26 cellular contexts compared by ENCODE assay signal in the genomic region with DNA sequence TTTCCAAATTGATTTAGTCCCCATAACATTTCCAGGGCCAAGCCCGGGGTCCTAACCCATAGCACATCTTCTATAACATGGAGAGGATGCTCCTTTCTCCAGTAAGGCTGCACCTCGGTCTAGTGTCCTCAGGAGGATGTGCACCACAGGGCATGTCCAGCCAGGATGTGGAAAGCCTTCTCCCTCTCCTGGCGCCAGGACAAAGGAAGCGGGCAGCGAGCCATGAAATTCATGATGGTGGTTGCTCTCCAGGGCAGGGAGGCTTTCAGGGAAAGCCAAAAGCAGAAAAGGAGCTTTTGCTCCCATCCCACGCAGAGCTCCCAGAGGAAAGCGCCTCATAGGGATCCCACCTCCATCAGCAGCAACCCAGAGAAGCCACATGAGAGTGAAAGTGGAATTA.
"Had no signal": no experiment of that assay in that cellular context is flagged by ENCODE, and none has a peak within 500 bp of the region (broad histone marks: within the 10 kb centered on the region; RNA-seq: fewer than 3 reads in every experiment).

No MANE protein-coding gene starts in this region.

- H3K36me3 ChIP-seq: ascending aorta, colonic mucosa, gastrocnemius medialis, neutrophil, sigmoid colon, stomach, thyroid gland, upper lobe of left lung had no signal

- H3K27ac ChIP-seq: ascending aorta, colonic mucosa, gastrocnemius medialis, hepatocyte, neutrophil, sigmoid colon, stomach, thyroid gland, upper lobe of left lung had no signal

- H3K36me3 Mint-ChIP-seq: activated CD4-positive, alpha-beta memory T cell treated with anti-CD3 and anti-CD28 coated beads for 36 hours; activated naive CD4-positive, alpha-beta T cell treated with anti-CD3 and anti-CD28 coated beads, Interleukin-2, amount 10 ng/mL, durations not matched to agents 7 days and 5 days; activated naive CD8-positive, alpha-beta T cell treated with anti-CD3 and anti-CD28 coated beads, Interleukin-2, amount 10 ng/mL, durations not matched to agents 7 days and 5 days; stimulated activated naive B cell treated with anti-CD40 and anti-IgM and Interleukin-4, amounts not matched to agents 10 μg/mL and 1 μg/mL and 100 μg/mL, for 72 hours had no signal

- H3K27me3 Mint-ChIP-seq: activated CD4-positive, alpha-beta T cell treated with anti-CD3 and anti-CD28 coated beads, Interleukin-2, amount 10 ng/mL, durations not matched to agents 24 days and 14 days; activated naive CD4-positive, alpha-beta T cell treated with anti-CD3 and anti-CD28 coated beads, Interleukin-2, amount 10 ng/mL, durations not matched to agents 7 days and 5 days; stimulated activated naive B cell treated with anti-CD40 and anti-IgM and Interleukin-4, amounts not matched to agents 10 μg/mL and 1 μg/mL and 100 μg/mL, for 72 hours had no signal

- H3K9me3 ChIP-seq: ascending aorta, colonic mucosa, gastrocnemius medialis, neutrophil, sigmoid colon, stomach, thyroid gland, upper lobe of left lung had no signal

- DNase-seq: activated CD4-positive, alpha-beta memory T cell treated with anti-CD3 and anti-CD28 coated beads for 36 hours; activated CD4-positive, alpha-beta T cell treated with anti-CD3 and anti-CD28 coated beads, Interleukin-2, amount 10 ng/mL, durations not matched to agents 24 days and 14 days; activated CD4-positive, CD25-positive, alpha-beta regulatory T cell treated with anti-CD3 and anti-CD28 coated beads, Interleukin-2, amount 50 U/mL, for 72 hours; activated CD8-positive, alpha-beta memory T cell treated with anti-CD3 and anti-CD28 coated beads, Interleukin-2, amount 50 U/mL, for 48 hours; activated gamma-delta T cell; activated naive CD4-positive, alpha-beta T cell treated with anti-CD3 and anti-CD28 coated beads, Interleukin-2, amount 10 ng/mL, durations not matched to agents 7 days and 5 days; activated naive CD8-positive, alpha-beta T cell treated with anti-CD3 and anti-CD28 coated beads, Interleukin-2, amount 10 ng/mL, durations not matched to agents 7 days and 5 days; activated T-cell treated with anti-CD3 and anti-CD28 coated beads, Interleukin-2, amount 50 U/mL, for 24 hours; colonic mucosa; effector memory CD4-positive, alpha-beta T cell; gastrocnemius medialis; retina; sigmoid colon; stimulated activated CD4-positive, alpha-beta T cell treated with anti-CD3 and anti-CD28 coated beads, Interleukin-15, amount 100 ng/mL, for 24 hours; stimulated activated CD4-positive, alpha-beta T cell treated with anti-CD3 and anti-CD28 coated beads, Interleukin-2, amount 100 ng/mL, for 24 hours; stimulated activated naive B cell treated with anti-CD40 and anti-IgM and Interleukin-4, amounts not matched to agents 10 μg/mL and 1 μg/mL and 100 μg/mL, for 72 hours; stomach; T-helper 2 cell; upper lobe of left lung had no signal

- H3K4me3 ChIP-seq: ascending aorta, colonic mucosa, gastrocnemius medialis, hepatocyte, lung, sigmoid colon, stomach, thyroid gland, upper lobe of left lung had no signal

- H3K27ac Mint-ChIP-seq: activated CD4-positive, alpha-beta memory T cell treated with anti-CD3 and anti-CD28 coated beads for 36 hours; activated CD4-positive, alpha-beta T cell treated with anti-CD3 and anti-CD28 coated beads, Interleukin-2, amount 10 ng/mL, durations not matched to agents 24 days and 14 days; activated naive CD4-positive, alpha-beta T cell treated with anti-CD3 and anti-CD28 coated beads, Interleukin-2, amount 10 ng/mL, durations not matched to agents 7 days and 5 days; activated naive CD8-positive, alpha-beta T cell treated with anti-CD3 and anti-CD28 coated beads, Interleukin-2, amount 10 ng/mL, durations not matched to agents 7 days and 5 days; activated T-cell treated with anti-CD3 and anti-CD28 coated beads, Interleukin-2, amount 50 U/mL, for 24 hours; stimulated activated naive B cell treated with anti-CD40 and anti-IgM and Interleukin-4, amounts not matched to agents 10 μg/mL and 1 μg/mL and 100 μg/mL, for 72 hours had no signal

- H3K27me3 ChIP-seq: ascending aorta, colonic mucosa, gastrocnemius medialis, hepatocyte, neutrophil, sigmoid colon, stomach, thyroid gland, upper lobe of left lung had no signal

- H3K4me1 ChIP-seq: ascending aorta, colonic mucosa, gastrocnemius medialis, thyroid gland, upper lobe of left lung had no signal

- H3K4me1 Mint-ChIP-seq: activated CD4-positive, alpha-beta T cell treated with anti-CD3 and anti-CD28 coated beads, Interleukin-2, amount 10 ng/mL, durations not matched to agents 24 days and 14 days; activated naive CD4-positive, alpha-beta T cell treated with anti-CD3 and anti-CD28 coated beads, Interleukin-2, amount 10 ng/mL, durations not matched to agents 7 days and 5 days; activated naive CD8-positive, alpha-beta T cell treated with anti-CD3 and anti-CD28 coated beads, Interleukin-2, amount 10 ng/mL, durations not matched to agents 7 days and 5 days; stimulated activated naive B cell treated with anti-CD40 and anti-IgM and Interleukin-4, amounts not matched to agents 10 μg/mL and 1 μg/mL and 100 μg/mL, for 72 hours had no signal

- H3K4me3 Mint-ChIP-seq: activated CD4-positive, alpha-beta memory T cell treated with anti-CD3 and anti-CD28 coated beads for 36 hours; activated CD4-positive, alpha-beta T cell treated with anti-CD3 and anti-CD28 coated beads, Interleukin-2, amount 10 ng/mL, durations not matched to agents 24 days and 14 days; activated naive CD4-positive, alpha-beta T cell treated with anti-CD3 and anti-CD28 coated beads, Interleukin-2, amount 10 ng/mL, durations not matched to agents 7 days and 5 days; activated naive CD8-positive, alpha-beta T cell treated with anti-CD3 and anti-CD28 coated beads, Interleukin-2, amount 10 ng/mL, durations not matched to agents 7 days and 5 days; activated T-cell treated with anti-CD3 and anti-CD28 coated beads, Interleukin-2, amount 50 U/mL, for 24 hours; nephron; stimulated activated naive B cell treated with anti-CD40 and anti-IgM and Interleukin-4, amounts not matched to agents 10 μg/mL and 1 μg/mL and 100 μg/mL, for 72 hours had no signal

- H3K9me3 Mint-ChIP-seq: activated CD4-positive, alpha-beta memory T cell treated with anti-CD3 and anti-CD28 coated beads for 36 hours; activated CD4-positive, alpha-beta T cell treated with anti-CD3 and anti-CD28 coated beads, Interleukin-2, amount 10 ng/mL, durations not matched to agents 24 days and 14 days; activated naive CD4-positive, alpha-beta T cell treated with anti-CD3 and anti-CD28 coated beads, Interleukin-2, amount 10 ng/mL, durations not matched to agents 7 days and 5 days; activated T-cell treated with anti-CD3 and anti-CD28 coated beads, Interleukin-2, amount 50 U/mL, for 24 hours; nephron; stimulated activated naive B cell treated with anti-CD40 and anti-IgM and Interleukin-4, amounts not matched to agents 10 μg/mL and 1 μg/mL and 100 μg/mL, for 72 hours had no signal

- ATAC-seq: gastrocnemius medialis; left lobe of liver; stimulated activated naive B cell treated with anti-CD40 and anti-IgM and Interleukin-4, amounts not matched to agents 10 μg/mL and 1 μg/mL and 100 μg/mL, for 72 hours had no signal
